15 cellular contexts compared by ENCODE assay signal in genomic region chr2:40512246-40512645, GRCh38.
DNase-seq lines count a peak whose midpoint lies in the region; ATAC-seq and TF ChIP-seq lines count a peak whose summit lies in the region.
"Had no signal": no experiment of that assay in that cellular context is flagged by ENCODE, and none has a peak within 500 bp of the region (broad histone marks: within the 10 kb centered on the region; RNA-seq: fewer than 3 reads in every experiment).

No MANE protein-coding gene starts in this region.

- H3K4me3 ChIP-seq in adrenal gland (peak overlapping the region in 1 of 4 donors; percentile 39), fibroblast of the aortic adventitia (ENCODE audit: low read depth, low read length) (no peak overlapping the region), muscle layer of duodenum (ENCODE audit: low read depth in 1 of 2, low read length in 2 of 2) (peak overlapping the region; percentile 65 to 70), tibial nerve (peak overlapping the region in 3 of 4 donors; percentile 2 to 38 (median 8))

- no peak for TF ChIP-seq POLR2A in adrenal gland (IDR thresholded peaks at IDR 0.05)
- TF ChIP-seq POLR2A in tibial nerve (IDR thresholded peaks at IDR 0.05), result no peak

- peaks cover 3% of the 10 kb centered on the region for H3K4me1 Mint-ChIP-seq in activated CD8-positive, alpha-beta T cell treated with anti-CD3 and anti-CD28 coated beads for 36 hours (ENCODE audit: low read depth)

- CTCF ChIA-PET in activated CD8-positive, alpha-beta T cell treated with anti-CD3 and anti-CD28 coated beads for 36 hours (lab: Charles Lee), result no interaction called here

- no peaks in the 10 kb centered on the region for H3K9me3 Mint-ChIP-seq in activated CD8-positive, alpha-beta T cell treated with anti-CD3 and anti-CD28 coated beads for 36 hours
- H3K9me3 Mint-ChIP-seq: stimulated activated naive CD8-positive, alpha-beta T cell treated with anti-CD3 and anti-CD28 coated beads, Interleukin-15, Interleukin-2, amounts not matched to agents 100 ng/mL and 50 ng/mL, for 24 hours had no signal

- peaks cover 2% of the 10 kb centered on the region for H3K27me3 Mint-ChIP-seq in activated CD8-positive, alpha-beta T cell treated with anti-CD3 and anti-CD28 coated beads for 36 hours

- DNase-seq in adrenal gland, result no peak
- peak; percentile 18 for DNase-seq in fibroblast of the aortic adventitia (ENCODE audit: low read depth)
- peak in 1 of 2 donors; percentile 7 for DNase-seq in tibial nerve (ENCODE audit: low spot score in 2 of 2)
- no peak for DNase-seq in activated CD8-positive, alpha-beta T cell treated with anti-CD3 and anti-CD28 coated beads for 36 hours
- DNase-seq in activated effector memory CD4-positive, alpha-beta T cell treated with anti-CD3 and anti-CD28 coated beads, Interleukin-2, amount 50 U/mL, for 16 hours, result no peak
- DNase-seq: COR-L47; erythroblast; H7; NCI-H1436; NCI-H748 treated with DMSO at 0.1 percent for 48 hours; stimulated activated CD4-positive, alpha-beta T cell treated with anti-CD3 and anti-CD28 coated beads, Interleukin-4, amount 100 ng/mL, for 24 hours had no signal

- WGBS in adrenal gland, 4 donors, result 54 to 60% (median 59%) methylated on average over 6 of the region's 6 CpGs
- WGBS in tibial nerve, 2 donors, result 56 to 69% methylated on average over 6 of the region's 6 CpGs

- H3K9me3 ChIP-seq in adrenal gland (replicated peaks in 1 of 3) (no peaks in the 10 kb centered on the region), muscle layer of duodenum (ENCODE audit: control insufficient read depth in 1 of 2, low read length in 2 of 2) (no peaks in the 10 kb centered on the region), tibial nerve (no peaks in the 10 kb centered on the region)

- H3K27ac ChIP-seq in adrenal gland (peak overlapping the region; percentile 16 to 84 (median 54)), muscle layer of duodenum (ENCODE audit: low read length) (peak overlapping the region; percentile 92), tibial nerve (peak overlapping the region in 2 of 4 donors; percentile 73 to 76)

- TF ChIP-seq EP300 in tibial nerve (IDR thresholded peaks at IDR 0.05), result no peak

- no peak for ATAC-seq in activated CD8-positive, alpha-beta T cell treated with anti-CD3 and anti-CD28 coated beads for 36 hours
- ATAC-seq in GM19324 (IDR thresholded peaks at IDR 0.05; ENCODE audit: low FRiP score, unreplicated experiment) (no peak), HG03469 (IDR thresholded peaks at IDR 0.05; ENCODE audit: unreplicated experiment) (no peak)

- TF ChIP-seq CTCF in adrenal gland (IDR thresholded peaks at IDR 0.05) (no peak), fibroblast of the aortic adventitia (IDR thresholded peaks at IDR 0.05; ENCODE audit: insufficient read depth, low read length) (no peak), tibial nerve (IDR thresholded peaks at IDR 0.05) (no peak)
- TF ChIP-seq CTCF in activated CD8-positive, alpha-beta T cell treated with anti-CD3 and anti-CD28 coated beads for 36 hours (IDR thresholded peaks at IDR 0.05), result no peak

- H3K36me3 ChIP-seq in adrenal gland (replicated peaks in 1 of 2), result no peaks in the 10 kb centered on the region
- no peaks in the 10 kb centered on the region for H3K36me3 ChIP-seq in muscle layer of duodenum (ENCODE audit: control insufficient read depth in 1 of 2, insufficient read depth in 2 of 2, low read length in 2 of 2)
- no peaks in the 10 kb centered on the region for H3K36me3 ChIP-seq in tibial nerve

- POLR2A ChIA-PET in activated CD8-positive, alpha-beta T cell treated with anti-CD3 and anti-CD28 coated beads for 36 hours (lab: Charles Lee), result no interaction called here

- intact Hi-C loops in adrenal gland (cut with DNase I), result no loop called here
- intact Hi-C loops in activated CD8-positive, alpha-beta T cell treated with anti-CD3 and anti-CD28 coated beads for 36 hours (cut with micrococcal nuclease), result no loop called here

- H3K27me3 ChIP-seq in adrenal gland (no peaks in the 10 kb centered on the region), muscle layer of duodenum (ENCODE audit: low read depth, low read length) (no peaks in the 10 kb centered on the region), tibial nerve (no peaks in the 10 kb centered on the region)

- H3K4me1 ChIP-seq in adrenal gland (replicated peaks in 1 of 2), result peaks cover 0 to 5% of the 10 kb centered on the region in 2 donors
- H3K4me1 ChIP-seq in muscle layer of duodenum (ENCODE audit: control insufficient read depth in 1 of 2, insufficient read depth in 2 of 2, low read length in 2 of 2), result peaks cover 0 to 9% of the 10 kb centered on the region in 2 donors
- peaks cover 0 to 19% (median 3%) of the 10 kb centered on the region in 4 donors for H3K4me1 ChIP-seq in tibial nerve

- H3K4me3 Mint-ChIP-seq in activated CD8-positive, alpha-beta T cell treated with anti-CD3 and anti-CD28 coated beads for 36 hours, result no peak overlapping the region
- H3K4me3 Mint-ChIP-seq: stimulated activated naive CD8-positive, alpha-beta T cell treated with anti-CD3 and anti-CD28 coated beads, Interleukin-15, Interleukin-2, amounts not matched to agents 100 ng/mL and 50 ng/mL, for 24 hours had no signal

- H3K36me3 Mint-ChIP-seq in activated CD8-positive, alpha-beta T cell treated with anti-CD3 and anti-CD28 coated beads for 36 hours (ENCODE audit: low read depth), result no peaks in the 10 kb centered on the region

- H3K27ac Mint-ChIP-seq in activated CD8-positive, alpha-beta T cell treated with anti-CD3 and anti-CD28 coated beads for 36 hours, result no peak overlapping the region
- H3K27ac Mint-ChIP-seq: stimulated activated naive CD8-positive, alpha-beta T cell treated with anti-CD3 and anti-CD28 coated beads, Interleukin-15, Interleukin-2, amounts not matched to agents 100 ng/mL and 50 ng/mL, for 24 hours had no signal
